In the genomic region with DNA sequence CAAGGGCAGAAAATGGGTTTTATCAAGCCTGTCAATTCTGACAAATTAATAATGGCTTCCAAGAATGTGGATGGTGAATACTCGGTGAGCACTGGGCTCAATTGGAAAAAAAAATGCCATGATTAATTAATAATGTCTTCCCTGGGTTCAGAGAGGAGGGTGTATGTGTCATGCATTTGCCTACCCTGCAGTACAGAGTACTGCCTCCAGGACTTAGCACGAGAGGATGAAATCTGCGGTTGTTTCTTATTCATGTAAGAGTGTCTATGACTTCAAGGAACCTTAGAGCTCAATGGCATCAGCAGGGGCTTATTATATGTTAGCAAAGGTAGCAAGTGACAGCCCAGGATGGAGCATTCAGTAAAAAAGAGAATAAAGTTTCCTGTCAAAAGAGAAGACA, we compare ENCODE assay signal across 25 cellular contexts.
"Had no signal": no experiment of that assay in that cellular context is flagged by ENCODE, and none has a peak within 500 bp of the region (broad histone marks: within the 10 kb centered on the region; RNA-seq: fewer than 3 reads in every experiment).

No MANE protein-coding gene starts in this region.

- H3K4me3 Mint-ChIP-seq: activated CD8-positive, alpha-beta T cell treated with anti-CD3 and anti-CD28 coated beads, Interleukin-2, amount 10 ng/mL, durations not matched to agents 7 days and 5 days had no signal

- DNase-seq: activated CD4-positive, alpha-beta T cell treated with anti-CD3 and anti-CD28 coated beads for 48 hours; activated CD4-positive, alpha-beta T cell treated with anti-CD3 and anti-CD28 coated beads, Interleukin-2, amount 50 U/mL, for 4 hours; activated CD4-positive, CD25-positive, alpha-beta regulatory T cell treated with anti-CD3 and anti-CD28 coated beads, Interleukin-2, amount 50 U/mL, for 72 hours; activated CD8-positive, alpha-beta memory T cell treated with anti-CD3 and anti-CD28 coated beads, Interleukin-2, amount 50 U/mL, for 48 hours; activated CD8-positive, alpha-beta T cell treated with anti-CD3 and anti-CD28 coated beads, Interleukin-2, amount 10 ng/mL, durations not matched to agents 7 days and 5 days; activated naive CD4-positive, alpha-beta T cell treated with anti-CD3 and anti-CD28 coated beads, Interleukin-2, amount 50 U/mL, for 16 hours; activated T-cell treated with anti-CD3 and anti-CD28 coated beads, Interleukin-2, amount 50 U/mL, for 1 hour; aorta; central memory CD4-positive, alpha-beta T cell; Kasumi-1; NCI-H1048; NCI-H146; NCI-H1930; NCI-H2171; NCI-H2227 treated with DMSO at 0.1 percent for 48 hours; NCI-H446 treated with DMSO at 0.1 percent for 48 hours; NCI-H524 treated with DMSO at 0.1 percent for 48 hours; NCI-H748 treated with DMSO at 0.1 percent for 48 hours; NK-92 treated with Interleukin-12 subunit alpha and Interleukin-12 subunit beta, amount 100 ng/mL, for 24 hours; OCI-M1; Right ventricle myocardium superior; RPMI8226; SJCRH30; SK-N-SH; T-helper 1 cell had no signal

- H3K4me3 ChIP-seq: SJCRH30 had no signal

- H3K27ac Mint-ChIP-seq: activated CD8-positive, alpha-beta T cell treated with anti-CD3 and anti-CD28 coated beads, Interleukin-2, amount 10 ng/mL, durations not matched to agents 7 days and 5 days had no signal
